ENCODE assay signal across 11 cellular contexts in the genomic region with DNA sequence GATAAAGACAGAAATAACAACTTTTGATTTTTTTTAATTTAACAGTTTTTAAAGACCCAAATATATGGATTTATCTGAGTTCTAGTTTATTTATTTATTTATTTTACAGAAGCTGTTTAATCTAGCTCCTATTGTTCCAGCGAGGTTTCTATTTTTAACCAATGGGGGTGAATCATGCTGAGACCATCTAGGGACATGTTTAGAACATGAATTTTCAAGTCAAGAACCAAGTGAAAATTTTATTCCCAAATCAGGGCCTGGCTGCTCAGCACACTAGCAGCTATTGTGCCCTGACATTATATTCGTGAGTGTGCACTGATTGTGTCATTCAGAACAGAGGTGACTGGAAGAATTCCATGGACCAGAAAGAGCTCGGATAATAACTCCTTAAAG. TPM values are rescaled to one million over a fixed set of nuclear protein-coding genes. Genes with fewer than 3 reads are reported as not detected.
DNase-seq lines count a peak whose midpoint lies in the region; ATAC-seq, FAIRE-seq and TF ChIP-seq lines count a peak whose summit lies in the region.
"Had no signal": no experiment of that assay in that cellular context is flagged by ENCODE, and none has a peak within 500 bp of the region (broad histone marks: within the 10 kb centered on the region; RNA-seq: fewer than 3 reads in every experiment).

No MANE protein-coding gene starts in this region.

- ATAC-seq in esophagus mucosa, result peak; percentile 42
- ATAC-seq in HG02852 (IDR thresholded peaks at IDR 0.05; ENCODE audit: unreplicated experiment), result no peak

- TF ChIP-seq CTCF in GM10248 (IDR thresholded peaks at IDR 0.05; ENCODE audit: control extremely low read depth, extremely low read depth, low read depth, missing control alignments), result no peak
- TF ChIP-seq CTCF in BE2C (IDR thresholded peaks at IDR 0.05; ENCODE audit: low read depth, low read length), result no peak

- POLR2A ChIA-PET in GM10248 (lab: Yijun Ruan, JAX), result no interaction called here

- DNase-seq in A172 (ENCODE audit: low spot score) (peak; percentile 55), M059J (ENCODE audit: low read depth) (peak; percentile 36), non-pigmented ciliary epithelial cell (ENCODE audit: low read depth) (peak; percentile 58), GM10248 (ENCODE audit: extremely low spot score) (no peak), urothelium cell line (ENCODE audit: low spot score) (no peak), BE2C (no peak)
- DNase-seq: GDM1, NCI-H1930 had no signal

- H3K4me3 ChIP-seq in BE2C (ENCODE audit: low read depth, low read length), result no peak overlapping the region

- H3K4me1 ChIP-seq in BE2C, result no peaks in the 10 kb centered on the region

- H3K36me3 ChIP-seq in BE2C, result no peaks in the 10 kb centered on the region

- H3K27me3 ChIP-seq in BE2C, result peaks cover 10% of the 10 kb centered on the region

- no peaks in the 10 kb centered on the region for H3K9me3 ChIP-seq in BE2C

- CTCF ChIA-PET in GM10248 (lab: Yijun Ruan, JAX), result interaction anchor here (0.8 to 2.2 kb wide), 6 partner anchors 8 to 54 kb away, joined by 3 to 6 read pairs (median 4); partner anchors contain the start of gene MPP7

- no peak for FAIRE-seq in urothelium cell line (lab: Jason Lieb, UNC)
- FAIRE-seq: small intestine had no signal

RNA-seq across cellular contexts. Expression of gene MPP7, which starts 24.6 kb away (rescaled TPM):
- total RNA-seq in A172 (2014; rRNA removed; shearing (Covaris generic)), result 124 and 142 TPM in 2 replicates
- 0.94 and 1.7 TPM in 2 replicates for total RNA-seq in M059J (2014; rRNA removed; shearing (Covaris generic))
- 53.6 TPM for total RNA-seq in esophagus mucosa
- polyA plus RNA-seq in BE2C (2012; ENCODE audit: insufficient read depth, insufficient read length, low read depth), result not detected

Comparison
In these comparisons a context has a peak if more than half of its experiments do, and no peak if none do; other contexts are left out.
1. DNase-seq: peak in A172 (single experiment), M059J (single experiment) and non-pigmented ciliary epithelial cell (single experiment); none in GM10248 (single experiment), urothelium cell line (single experiment) and BE2C (single experiment).
2. RNA of gene MPP7, which starts 24.6 kb away (total RNA-seq): 124 to 142 TPM in A172 and 53.6 TPM in esophagus mucosa (single experiment); 0.94 to 1.7 TPM in M059J; every median in the first group is over 10 times any median in the second.